26 cellular contexts compared by ENCODE assay signal in the genomic region with DNA sequence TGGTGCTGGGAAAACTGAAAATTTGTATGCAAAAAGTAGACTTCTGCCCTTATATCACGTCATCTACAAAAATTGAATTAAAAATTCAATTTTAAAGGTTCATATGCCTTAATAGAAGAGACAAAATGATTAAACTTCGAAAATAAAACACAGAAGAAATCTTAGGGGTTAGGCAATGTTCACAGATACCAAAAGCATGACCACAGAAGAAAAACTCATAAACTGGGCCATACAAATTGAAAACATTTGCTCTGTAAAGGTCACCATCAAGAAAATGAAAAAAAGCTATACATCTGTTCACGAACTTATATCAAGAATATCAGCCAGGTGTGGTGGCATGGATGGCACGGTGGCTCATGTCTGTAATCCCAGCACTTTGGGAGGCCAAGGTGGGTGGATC.
"Had no signal": no experiment of that assay in that cellular context is flagged by ENCODE, and none has a peak within 500 bp of the region (broad histone marks: within the 10 kb centered on the region; RNA-seq: fewer than 3 reads in every experiment).

No MANE protein-coding gene starts in this region.

- DNase-seq: immature natural killer cell; kidney; left colon; left lung; lower lobe of right lung; mammary epithelial cell; mesenchymal stem cell; naive thymus-derived CD8-positive, alpha-beta T cell; nucleus accumbens; pancreas; retina; right cardiac atrium; stimulated activated CD4-positive, alpha-beta T cell treated with anti-CD3 and anti-CD28 coated beads, Interleukin-12 subunit alpha, Interleukin-12 subunit beta, amount 100 ng/mL, for 4 hours; stimulated activated CD4-positive, alpha-beta T cell treated with anti-CD3 and anti-CD28 coated beads, Interleukin-15, amount 100 ng/mL, for 24 hours; stimulated activated CD4-positive, alpha-beta T cell treated with anti-CD3 and anti-CD28 coated beads, Interleukin-2, amount 100 ng/mL, for 24 hours; stimulated activated CD4-positive, alpha-beta T cell treated with anti-CD3 and anti-CD28 coated beads, Interleukin-4, amount 100 ng/mL, for 1 hour; stimulated activated naive B cell treated with anti-CD40 and anti-IgM and Interleukin-4, amounts not matched to agents 10 μg/mL and 1 μg/mL and 100 μg/mL, for 72 hours; stimulated activated naive CD8-positive, alpha-beta T cell treated with anti-CD3 and anti-CD28 coated beads, Interleukin-15, Interleukin-2, amounts not matched to agents 100 U/mL and 50 U/mL, for 24 hours; tibial artery; uterus had no signal

- H3K27ac ChIP-seq: left lung, lower lobe of right lung, pancreas, prostate gland, skin epidermis, suprapubic skin, thoracic aorta, tibial artery, uterus had no signal

- H3K4me3 ChIP-seq: left lung, lower lobe of right lung, pancreas, prostate gland, skin epidermis, suprapubic skin, thoracic aorta, tibial artery, uterus had no signal

- ATAC-seq: left colon; left lung; lower lobe of right lung; naive thymus-derived CD8-positive, alpha-beta T cell; pancreas; right cardiac atrium; sciatic nerve; stimulated activated naive B cell treated with anti-CD40 and anti-IgM and Interleukin-4, amounts not matched to agents 10 μg/mL and 1 μg/mL and 100 μg/mL, for 72 hours; stimulated activated naive CD8-positive, alpha-beta T cell treated with anti-CD3 and anti-CD28 coated beads, Interleukin-15, Interleukin-2, amounts not matched to agents 100 U/mL and 50 U/mL, for 24 hours had no signal

- H3K36me3 ChIP-seq: pancreas, prostate gland, uterus had no signal

- H3K27me3 ChIP-seq: left lung, pancreas, suprapubic skin, tibial artery, uterus had no signal

- H3K4me1 ChIP-seq: left lung, lower lobe of right lung, pancreas, prostate gland, suprapubic skin, tibial artery, uterus had no signal

- FAIRE-seq: islet of Langerhans, kidney, pancreas had no signal

- H3K9me3 ChIP-seq: lower lobe of right lung, pancreas, prostate gland, suprapubic skin, thoracic aorta, tibial artery, uterus had no signal
